In genomic region chr11:119470316-119471266, GRCh38 we compare ENCODE assay signal across 14 cellular contexts. TPM values are rescaled to one million over a fixed set of nuclear protein-coding genes. Genes with fewer than 3 reads are reported as not detected.
DNase-seq lines count a peak whose midpoint lies in the region; ATAC-seq, FAIRE-seq and TF ChIP-seq lines count a peak whose summit lies in the region.
"Had no signal": no experiment of that assay in that cellular context is flagged by ENCODE, and none has a peak within 500 bp of the region (broad histone marks: within the 10 kb centered on the region; RNA-seq: fewer than 3 reads in every experiment).

No MANE protein-coding gene starts in this region.

- H3K4me1 Mint-ChIP-seq in activated naive CD8-positive, alpha-beta T cell treated with anti-CD3 and anti-CD28 coated beads for 36 hours, result no peaks in the 10 kb centered on the region
- H3K4me1 Mint-ChIP-seq: activated naive CD8-positive, alpha-beta T cell treated with anti-CD3 and anti-CD28 coated beads, Interleukin-2, amount 10 ng/mL, durations not matched to agents 7 days and 5 days had no signal

- no peak overlapping the region for H3K4me3 ChIP-seq in muscle layer of duodenum (ENCODE audit: low read depth in 1 of 2, low read length in 2 of 2)
- H3K4me3 ChIP-seq: GM12878 had no signal

- no peak overlapping the region for H3K4me3 Mint-ChIP-seq in activated naive CD8-positive, alpha-beta T cell treated with anti-CD3 and anti-CD28 coated beads for 36 hours
- H3K4me3 Mint-ChIP-seq: activated naive CD8-positive, alpha-beta T cell treated with anti-CD3 and anti-CD28 coated beads, Interleukin-2, amount 10 ng/mL, durations not matched to agents 7 days and 5 days had no signal

- peak overlapping the region; percentile 14 for H3K27ac ChIP-seq in muscle layer of duodenum (ENCODE audit: low read length)
- H3K27ac ChIP-seq: C4-2B had no signal

- H3K9me3 Mint-ChIP-seq in activated naive CD8-positive, alpha-beta T cell treated with anti-CD3 and anti-CD28 coated beads for 36 hours, result peaks cover 22% of the 10 kb centered on the region

- ATAC-seq in GM18505 (IDR thresholded peaks at IDR 0.05; ENCODE audit: unreplicated experiment) (no peak), GM18873 (IDR thresholded peaks at IDR 0.05; ENCODE audit: low FRiP score, unreplicated experiment) (no peak)
- ATAC-seq: GM12878 had no signal

- peaks cover 5 to 10% of the 10 kb centered on the region in 2 donors for H3K9me3 ChIP-seq in muscle layer of duodenum (ENCODE audit: control insufficient read depth in 1 of 2, low read length in 2 of 2)

- H3K36me3 ChIP-seq in muscle layer of duodenum (ENCODE audit: control insufficient read depth in 1 of 2, insufficient read depth in 2 of 2, low read length in 2 of 2), result no peaks in the 10 kb centered on the region

- H3K4me1 ChIP-seq in muscle layer of duodenum (ENCODE audit: control insufficient read depth in 1 of 2, insufficient read depth in 2 of 2, low read length in 2 of 2), result no peaks in the 10 kb centered on the region

- H3K27me3 ChIP-seq in muscle layer of duodenum (ENCODE audit: low read depth, low read length), result no peaks in the 10 kb centered on the region

- DNase-seq in ACHN (peak; percentile 16), LHCN-M2 (ENCODE audit: low read depth) (peak; percentile 96), ecto neural progenitor cell (ENCODE audit: low spot score) (peak; percentile 45), GM19239 (ENCODE audit: insufficient read length, low spot score) (no peak)
- DNase-seq in activated naive CD8-positive, alpha-beta T cell treated with anti-CD3 and anti-CD28 coated beads for 36 hours, result no peak
- DNase-seq: activated naive CD8-positive, alpha-beta T cell treated with anti-CD3 and anti-CD28 coated beads, Interleukin-2, amount 10 ng/mL, durations not matched to agents 7 days and 5 days; glutamatergic neuron; NCI-H1417 had no signal

- FAIRE-seq in GM19239 (lab: Jason Lieb, UNC), result no peak
- FAIRE-seq: GM12878 had no signal

- no peak overlapping the region for H3K27ac Mint-ChIP-seq in activated naive CD8-positive, alpha-beta T cell treated with anti-CD3 and anti-CD28 coated beads for 36 hours
- H3K27ac Mint-ChIP-seq: activated naive CD8-positive, alpha-beta T cell treated with anti-CD3 and anti-CD28 coated beads, Interleukin-2, amount 10 ng/mL, durations not matched to agents 7 days and 5 days had no signal

- TF ChIP-seq POLR2A in GM18505 (IDR thresholded peaks at IDR 0.05; ENCODE audit: borderline replicate concordance, extremely low read depth, insufficient read depth, insufficient read length), result no peak

- peaks cover 56% of the 10 kb centered on the region for H3K27me3 Mint-ChIP-seq in activated naive CD8-positive, alpha-beta T cell treated with anti-CD3 and anti-CD28 coated beads for 36 hours

- peaks cover 5% of the 10 kb centered on the region for H3K36me3 Mint-ChIP-seq in activated naive CD8-positive, alpha-beta T cell treated with anti-CD3 and anti-CD28 coated beads for 36 hours
- H3K36me3 Mint-ChIP-seq: activated naive CD8-positive, alpha-beta T cell treated with anti-CD3 and anti-CD28 coated beads, Interleukin-2, amount 10 ng/mL, durations not matched to agents 7 days and 5 days had no signal

- in situ Hi-C loops in ACHN (cut with HindIII; ENCODE audit: low pct_ligation_motif_present, low pct_unique_long_range_greater_than_20kb, low sequenced_read_pairs), result no loop called here

RNA-seq across cellular contexts. Expression of gene THY1, which starts 47.6 kb away (rescaled TPM):
- 221 and 333 TPM in 2 replicates for total RNA-seq in LHCN-M2 (2014; rRNA removed)
- polyA plus RNA-seq in LHCN-M2 (2012), result 445 TPM
- total RNA-seq in activated naive CD8-positive, alpha-beta T cell treated with anti-CD3 and anti-CD28 coated beads for 36 hours, result under 1 TPM in 1 of 2 experiments, not detected in 1; 0.30 TPM
- total RNA-seq: activated naive CD8-positive, alpha-beta T cell treated with anti-CD3 and anti-CD28 coated beads, Interleukin-2, amount 10 ng/mL, durations not matched to agents 7 days and 5 days; OCI-LY7 had no signal

Comparison
In these comparisons a context has a peak if more than half of its experiments do, and no peak if none do; other contexts are left out.
1. DNase-seq: peak in ACHN (single experiment), LHCN-M2 (single experiment) and ecto neural progenitor cell (single experiment); none in GM19239 (single experiment) and activated naive CD8-positive, alpha-beta T cell treated with anti-CD3 and anti-CD28 coated beads for 36 hours (single experiment).
2. RNA of gene THY1, which starts 47.6 kb away (total RNA-seq): 221 to 333 TPM in LHCN-M2; 0.30 TPM in activated naive CD8-positive, alpha-beta T cell treated with anti-CD3 and anti-CD28 coated beads for 36 hours; every median in the first group is over 100 times any median in the second.